ENCODE assay signal across 14 cellular contexts in genomic region chr2:106111882-106112571, GRCh38.
DNase-seq lines count a peak whose midpoint lies in the region; ATAC-seq and TF ChIP-seq lines count a peak whose summit lies in the region.
"Had no signal": no experiment of that assay in that cellular context is flagged by ENCODE, and none has a peak within 500 bp of the region (broad histone marks: within the 10 kb centered on the region; RNA-seq: fewer than 3 reads in every experiment).

No MANE protein-coding gene starts in this region.

- no peak overlapping the region for H3K4me3 Mint-ChIP-seq in T-helper 17 cell
- H3K4me3 Mint-ChIP-seq in type B pancreatic cell: no peak overlapping the region
- H3K4me3 Mint-ChIP-seq: B cell; CD8-positive, alpha-beta T cell; H9 had no signal

- no peaks in the 10 kb centered on the region for H3K9me3 Mint-ChIP-seq in type B pancreatic cell
- H3K9me3 Mint-ChIP-seq: CD8-positive, alpha-beta T cell; H9 had no signal

- H3K9me3 ChIP-seq in T-helper 17 cell (ENCODE audit: control insufficient read depth, low read length, poor library complexity, severe bottlenecking) (no peaks in the 10 kb centered on the region), right atrium auricular region (no peaks in the 10 kb centered on the region)
- H3K9me3 ChIP-seq: BLaER1 treated with 17β-estradiol and CSF1 and Interleukin-3, amounts not matched to agents 10 nM and 100 nM had no signal

- no peak for ATAC-seq in T-helper 17 cell
- ATAC-seq: CD8-positive, alpha-beta T cell had no signal

- no peaks in the 10 kb centered on the region for H3K27me3 ChIP-seq in right atrium auricular region
- H3K27me3 ChIP-seq: BLaER1 treated with 17β-estradiol and CSF1 and Interleukin-3, amounts not matched to agents 10 nM and 100 nM had no signal

- DNase-seq in activated CD8-positive, alpha-beta memory T cell treated with anti-CD3 and anti-CD28 coated beads for 24 hours: peak; percentile 53
- DNase-seq in activated CD8-positive, alpha-beta memory T cell treated with anti-CD3 and anti-CD28 coated beads, Interleukin-2, amount 50 U/mL, for 4 hours: no peak
- DNase-seq in T-helper 17 cell: no peak
- DNase-seq in islet precursor cell: peak; percentile 43
- no peak for DNase-seq in type B pancreatic cell (ENCODE audit: extremely low spot score, unreplicated experiment)
- DNase-seq in right atrium auricular region (ENCODE audit: low spot score): no peak
- no peak for DNase-seq in NCI-H2029 treated with DMSO at 0.1 percent for 48 hours (lab: John Stamatoyannopoulos, UW)
- DNase-seq: Calu3; CD8-positive, alpha-beta T cell; DMS79 treated with DMSO at 0.1 percent for 48 hours; GF-D8; H9 had no signal

- H3K27me3 Mint-ChIP-seq in T-helper 17 cell: no peaks in the 10 kb centered on the region
- no peaks in the 10 kb centered on the region for H3K27me3 Mint-ChIP-seq in type B pancreatic cell
- H3K27me3 Mint-ChIP-seq: B cell had no signal

- H3K27ac Mint-ChIP-seq in T-helper 17 cell: peak overlapping the region; percentile 67
- peak overlapping the region; percentile 23 for H3K27ac Mint-ChIP-seq in type B pancreatic cell
- H3K27ac Mint-ChIP-seq: B cell had no signal

- H3K4me3 ChIP-seq in right atrium auricular region: no peak overlapping the region
- H3K4me3 ChIP-seq: BLaER1 treated with 17β-estradiol and CSF1 and Interleukin-3, amounts not matched to agents 10 nM and 100 nM had no signal

- peaks cover 18% of the 10 kb centered on the region for H3K4me1 Mint-ChIP-seq in T-helper 17 cell
- H3K4me1 Mint-ChIP-seq in type B pancreatic cell (ENCODE audit: unreplicated experiment): peaks cover 13% of the 10 kb centered on the region
- H3K4me1 Mint-ChIP-seq: H9 had no signal

- H3K27ac ChIP-seq in right atrium auricular region: no peak overlapping the region
- H3K27ac ChIP-seq: BLaER1 treated with 17β-estradiol and CSF1 and Interleukin-3, amounts not matched to agents 10 nM and 100 nM had no signal

- H3K36me3 Mint-ChIP-seq in T-helper 17 cell (ENCODE audit: low read depth): peaks cover 8% of the 10 kb centered on the region
- peaks cover 34% of the 10 kb centered on the region for H3K36me3 Mint-ChIP-seq in type B pancreatic cell

- TF ChIP-seq CTCF in type B pancreatic cell (conservative IDR thresholded peaks at IDR 0.05) (no peak), right atrium auricular region (IDR thresholded peaks at IDR 0.05) (no peak)

- H3K36me3 ChIP-seq in right atrium auricular region: peaks cover 6% of the 10 kb centered on the region

- H3K4me1 ChIP-seq in right atrium auricular region: peaks cover 0 to 15% of the 10 kb centered on the region in 2 donors

Comparison
In these comparisons a context has a peak if more than half of its experiments do, and no peak if none do; other contexts are left out.
1. DNase-seq: peak in activated CD8-positive, alpha-beta memory T cell treated with anti-CD3 and anti-CD28 coated beads for 24 hours (single experiment) and islet precursor cell (single experiment); none in activated CD8-positive, alpha-beta memory T cell treated with anti-CD3 and anti-CD28 coated beads, Interleukin-2, amount 50 U/mL, for 4 hours (single experiment), T-helper 17 cell (0 of 3), type B pancreatic cell (single experiment), right atrium auricular region (single experiment) and NCI-H2029 treated with DMSO at 0.1 percent for 48 hours (single experiment).